ENCODE assay signal across 9 cellular contexts in the genomic region with DNA sequence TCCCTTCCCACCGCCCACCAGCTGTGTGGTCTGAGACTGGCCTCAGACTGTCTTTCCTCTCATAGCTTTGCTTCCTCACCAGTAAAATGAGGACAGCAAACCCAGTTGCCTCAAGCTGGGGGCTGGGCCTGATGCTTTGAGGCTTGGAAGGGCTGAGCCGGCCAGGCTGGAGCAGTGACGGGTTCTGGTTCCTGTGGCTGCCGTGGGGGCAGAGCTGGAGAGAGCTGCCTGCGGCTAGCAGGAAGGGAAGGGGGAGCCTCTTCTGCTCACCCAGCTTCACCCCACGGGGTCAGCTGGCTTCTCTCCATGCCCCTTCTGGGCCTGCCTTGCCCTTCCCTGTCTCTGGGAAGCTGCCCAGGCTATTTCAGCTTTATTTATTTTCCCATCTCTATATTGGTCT. TPM values are rescaled to one million over a fixed set of nuclear protein-coding genes. Genes with fewer than 3 reads are reported as not detected.
DNase-seq lines count a peak whose midpoint lies in the region; ATAC-seq and TF ChIP-seq lines count a peak whose summit lies in the region.
"Had no signal": no experiment of that assay in that cellular context is flagged by ENCODE, and none has a peak within 500 bp of the region (broad histone marks: within the 10 kb centered on the region; RNA-seq: fewer than 3 reads in every experiment).

No MANE protein-coding gene starts in this region.

- H3K9me3 ChIP-seq in sigmoid colon, result no peaks in the 10 kb centered on the region

- peaks cover 0 to 53% (median 51%) of the 10 kb centered on the region in 4 donors for H3K4me1 ChIP-seq in sigmoid colon

- no peak for ATAC-seq in activated B cell treated with CpG ODN at 0.5 μM for 24 hours (ENCODE audit: low read depth)

- no peak for DNase-seq in HFFc6
- DNase-seq in activated B cell treated with CpG ODN at 0.5 μM for 24 hours, result no peak
- peak; percentile 44 for DNase-seq in foreskin melanocyte
- DNase-seq in sigmoid colon, result no peak
- DNase-seq in putamen (ENCODE audit: low spot score), result no peak
- DNase-seq in SHP77 treated with DMSO at 0.1 percent for 48 hours (lab: John Stamatoyannopoulos, UW), result no peak
- DNase-seq in dedifferentiated amniotic fluid mesenchymal stem cell (ENCODE audit: extremely low spot score), result no peak
- DNase-seq in NCI-H524 (lab: John Stamatoyannopoulos, UW), result no peak
- DNase-seq: kidney glomerular epithelial cell had no signal

- CTCF ChIA-PET in activated B cell treated with CpG ODN at 0.5 μM for 24 hours (lab: Charles Lee), result interaction anchor here (1.3 kb wide), 1 partner anchor 22 kb away, joined by 5 read pairs; no protein-coding TSS in a partner anchor

- TF ChIP-seq EP300 in sigmoid colon (IDR thresholded peaks at IDR 0.05), result no peak

- no peak overlapping the region for H3K4me3 ChIP-seq in sigmoid colon

- POLR2A ChIA-PET in activated B cell treated with CpG ODN at 0.5 μM for 24 hours (lab: Charles Lee), result interaction anchor here (0.6 to 1.4 kb wide), 9 partner anchors 9 to 40 kb away, joined by 3 to 5 read pairs (median 3); a partner anchor contains a TSS

- no peaks in the 10 kb centered on the region for H3K27me3 ChIP-seq in sigmoid colon

- TF ChIP-seq POLR2A in sigmoid colon (IDR thresholded peaks at IDR 0.05), result no peak

- H3K4me1 Mint-ChIP-seq in HFFc6 (ENCODE audit: low read depth) (peaks cover 20% of the 10 kb centered on the region), activated B cell treated with CpG ODN at 0.5 μM for 24 hours (peaks cover 29% of the 10 kb centered on the region)

- 33 to 69% methylated on average over 6 of the region's 6 CpGs for WGBS in sigmoid colon, 2 donors

- no peak overlapping the region for H3K4me3 Mint-ChIP-seq in HFFc6
- H3K4me3 Mint-ChIP-seq in activated B cell treated with CpG ODN at 0.5 μM for 24 hours, result no peak overlapping the region

- peak overlapping the region; percentile 35 to 67 (median 58) for H3K27ac ChIP-seq in sigmoid colon

- H3K36me3 Mint-ChIP-seq in HFFc6 (ENCODE audit: low read depth) (peaks cover 21% of the 10 kb centered on the region; the same call in 1 of the 2 replicates), activated B cell treated with CpG ODN at 0.5 μM for 24 hours (ENCODE audit: low read depth) (peaks cover 75% of the 10 kb centered on the region)

- H3K9me3 Mint-ChIP-seq in HFFc6 (no peaks in the 10 kb centered on the region), activated B cell treated with CpG ODN at 0.5 μM for 24 hours (no peaks in the 10 kb centered on the region)

- H3K27me3 Mint-ChIP-seq in HFFc6 (ENCODE audit: insufficient read depth) (peaks cover 9% of the 10 kb centered on the region), activated B cell treated with CpG ODN at 0.5 μM for 24 hours (no peaks in the 10 kb centered on the region)

- intact Hi-C loops in activated B cell treated with CpG ODN at 0.5 μM for 24 hours (cut with micrococcal nuclease) (no loop called here), sigmoid colon (cut with DNase I) (no loop called here)

- H3K27ac Mint-ChIP-seq in HFFc6, result peak overlapping the region; percentile 33; the same call in 1 of the 2 replicates
- H3K27ac Mint-ChIP-seq in activated B cell treated with CpG ODN at 0.5 μM for 24 hours, result peak overlapping the region; percentile 16

- peaks cover 9 to 49% (median 32%) of the 10 kb centered on the region in 4 donors for H3K36me3 ChIP-seq in sigmoid colon

- TF ChIP-seq CTCF in HFFc6 (IDR thresholded peaks at IDR 0.05) (no peak), activated B cell treated with CpG ODN at 0.5 μM for 24 hours (IDR thresholded peaks at IDR 0.05) (no peak), sigmoid colon (IDR thresholded peaks at IDR 0.05) (no peak)

RNA-seq across cellular contexts. Expression of a gene that starts 23.8 kb away (rescaled TPM):
- 100 to 1,000 TPM; 428 to 517 (median 484) TPM for total RNA-seq in HFFc6 (2021; fragmentation: NEBNext Ultra II Directional; extraction: Animal tissue kit (Norgen Biotek cat#: 25700))
- total RNA-seq in activated B cell treated with CpG ODN at 0.5 μM for 24 hours, result 117 and 127 TPM in 2 replicates
- total RNA-seq in sigmoid colon, result 10 to 100 TPM; 27.6 to 64.8 (median 42.2) TPM
- polyA plus RNA-seq in sigmoid colon, result 100 to 1,000 TPM; 122 to 205 (median 182) TPM

RNA-seq across cellular contexts. Expression of a gene that starts 40.1 kb away (rescaled TPM):
- 1,000 to 10,000 TPM; 1,099 to 1,402 (median 1,310) TPM for total RNA-seq in HFFc6 (2021; fragmentation: NEBNext Ultra II Directional; extraction: Animal tissue kit (Norgen Biotek cat#: 25700))
- total RNA-seq in activated B cell treated with CpG ODN at 0.5 μM for 24 hours, result 2,652 and 3,293 TPM in 2 replicates
- 1,000 to 10,000 TPM; 1,692 to 2,841 (median 2,464) TPM for total RNA-seq in sigmoid colon
- 1,000 to 10,000 TPM; 2,289 to 3,780 (median 2,728) TPM for polyA plus RNA-seq in sigmoid colon
